Comparison of ENCODE assay signal across 1 cellular context in genomic region chr3:136838641-136839555, GRCh38.
TF ChIP-seq lines count a peak whose summit lies in the region.

No MANE protein-coding gene starts in this region.

TF ChIP-seq in H1, 55 proteins besides CTCF, POLR2A, EP300 and RAD21:
- no peak for TF ChIP-seq FOSL1 (IDR thresholded peaks at IDR 0.05; ENCODE audit: insufficient read depth, low read depth, low read length)
- no peak for TF ChIP-seq SIX5 (IDR thresholded peaks at IDR 0.05; ENCODE audit: low read depth, low read length)
- TF ChIP-seq KDM4A (IDR thresholded peaks at IDR 0.05; ENCODE audit: low read depth, low read length, severe bottlenecking): no peak
- no peak for TF ChIP-seq NANOG (IDR thresholded peaks at IDR 0.05; ENCODE audit: insufficient read depth, low read depth, low read length, poor library complexity, severe bottlenecking)
- TF ChIP-seq CREB1 (IDR thresholded peaks at IDR 0.05): no peak
- no peak for TF ChIP-seq POLR2AphosphoS5 (IDR thresholded peaks at IDR 0.05; ENCODE audit: low read depth, low read length)
- TF ChIP-seq BACH1 (IDR thresholded peaks at IDR 0.05; ENCODE audit: low read length): peak; percentile 70; the same call in 1 of the 2 replicates
- TF ChIP-seq MAX (IDR thresholded peaks at IDR 0.05): no peak
